Comparison of ENCODE assay signal across 13 cellular contexts in genomic region chr11:64314146-64314804, GRCh38. TPM values are rescaled to one million over a fixed set of nuclear protein-coding genes. Genes with fewer than 3 reads are reported as not detected.
DNase-seq lines count a peak whose midpoint lies in the region; ATAC-seq and TF ChIP-seq lines count a peak whose summit lies in the region.
"Had no signal": no experiment of that assay in that cellular context is flagged by ENCODE, and none has a peak within 500 bp of the region (broad histone marks: within the 10 kb centered on the region; RNA-seq: fewer than 3 reads in every experiment).

No MANE protein-coding gene starts in this region.

- H3K27me3 ChIP-seq in right atrium auricular region: no peaks in the 10 kb centered on the region
- no peaks in the 10 kb centered on the region for H3K27me3 ChIP-seq in lower lobe of right lung (ENCODE audit: low read depth)
- H3K27me3 ChIP-seq in vagina: no peaks in the 10 kb centered on the region
- H3K27me3 ChIP-seq in Karpas-422 (ENCODE audit: low read length): no peaks in the 10 kb centered on the region

- H3K4me1 ChIP-seq in right atrium auricular region (peaks cover 0 to 45% of the 10 kb centered on the region in 2 donors), lower lobe of right lung (peaks cover 17% of the 10 kb centered on the region), vagina (peaks cover 40% of the 10 kb centered on the region), Karpas-422 (ENCODE audit: low read length) (peaks cover 40% of the 10 kb centered on the region)

- peaks cover 24% of the 10 kb centered on the region for H3K79me2 ChIP-seq in Karpas-422 (ENCODE audit: low read length)

- intact Hi-C loops in left cardiac atrium (cut with DNase I) (no loop called here), lower lobe of right lung (cut with DNase I) (no loop called here), vagina (cut with DNase I) (no loop called here)

- H3K9ac ChIP-seq in Karpas-422 (ENCODE audit: low read length): no peak overlapping the region

- H3K9me2 ChIP-seq in Karpas-422 (replicated peaks; ENCODE audit: insufficient read depth, low read length): no peaks in the 10 kb centered on the region

- H3K36me3 ChIP-seq in right atrium auricular region: peaks cover 24% of the 10 kb centered on the region
- H3K36me3 ChIP-seq in lower lobe of right lung: peaks cover 28% of the 10 kb centered on the region
- H3K36me3 ChIP-seq in vagina: peaks cover 0 to 21% of the 10 kb centered on the region in 2 donors
- H3K36me3 ChIP-seq in Karpas-422 (ENCODE audit: insufficient read depth, low read length): peaks cover 5% of the 10 kb centered on the region; the same call in 1 of the 2 replicates

- TF ChIP-seq POLR2A in vagina (IDR thresholded peaks at IDR 0.05): no peak

- H4K20me1 ChIP-seq in Karpas-422 (ENCODE audit: insufficient read depth, low read depth, low read length): 0 out of 2 replicates have a peak, but pooled peaks cover 5% of the 10 kb centered on the region

- H3K4me3 ChIP-seq in right atrium auricular region (peak overlapping the region; percentile 1 to 28), lower lobe of right lung (no peak overlapping the region), vagina (peak overlapping the region; percentile 22 to 29), Karpas-422 (ENCODE audit: low read length) (no peak overlapping the region)

- ATAC-seq in left cardiac atrium: no peak
- no peak for ATAC-seq in lower lobe of right lung

- H3K27ac ChIP-seq in right atrium auricular region (peak overlapping the region; percentile 66 to 75), adipose tissue (ENCODE audit: low read depth, low read length) (peak overlapping the region; percentile 54), lower lobe of right lung (peak overlapping the region; percentile 41), vagina (peak overlapping the region; percentile 72), Karpas-422 (ENCODE audit: low read length) (no peak overlapping the region)

- no peak overlapping the region for H2AFZ ChIP-seq in Karpas-422 (ENCODE audit: low read length)

- 55 to 84% (median 84%) methylated on average over 15 to 19 of the region's 19 CpGs for WGBS in adipose tissue, 3 donors

- H3K4me2 ChIP-seq in Karpas-422 (ENCODE audit: low read depth, low read length, poor library complexity, severe bottlenecking): no peak overlapping the region

- H3K9me3 ChIP-seq in right atrium auricular region (no peaks in the 10 kb centered on the region), lower lobe of right lung (no peaks in the 10 kb centered on the region), vagina (no peaks in the 10 kb centered on the region), Karpas-422 (ENCODE audit: low read length) (no peaks in the 10 kb centered on the region)

- TF ChIP-seq CTCF in right atrium auricular region (IDR thresholded peaks at IDR 0.05) (no peak), lower lobe of right lung (IDR thresholded peaks at IDR 0.05) (no peak), vagina (IDR thresholded peaks at IDR 0.05) (no peak)

- no peak for DNase-seq in right atrium auricular region (ENCODE audit: low spot score)
- no peak for DNase-seq in left cardiac atrium
- no peak for DNase-seq in lower lobe of right lung
- DNase-seq in vagina (ENCODE audit: extremely low spot score in 2 of 2): no peak
- DNase-seq in NCI-H187 treated with DMSO at 0.1 percent for 48 hours (lab: John Stamatoyannopoulos, UW): no peak
- no peak for DNase-seq in stimulated activated CD4-positive, alpha-beta T cell treated with anti-CD3 and anti-CD28 coated beads, Interleukin-4, amount 100 ng/mL, for 4 hours
- DNase-seq in Karpas-422: no peak
- DNase-seq: activated naive CD4-positive, alpha-beta T cell treated with anti-CD3 and anti-CD28 coated beads for 36 hours; foreskin melanocyte; KG1; NCI-H526; stimulated activated CD4-positive, alpha-beta T cell treated with anti-CD3 and anti-CD28 coated beads, Interleukin-2, amount 100 ng/mL, for 48 hours had no signal

RNA-seq across cellular contexts. Expression of gene TRMT112, which starts 3.1 kb away (rescaled TPM):
- total RNA-seq in right atrium auricular region (100 to 1,000 TPM; 110 to 151 TPM), left cardiac atrium (100 to 1,000 TPM in 1 of 2 donors, 10 to 100 TPM in 1; 94.1 to 101 TPM), lower lobe of right lung (178 TPM), vagina (195 TPM)
- polyA plus RNA-seq in adipose tissue: 100 to 1,000 TPM; 135 to 387 (median 213) TPM
- total RNA-seq in Karpas-422 (2014; rRNA removed; shearing (Covaris generic); ENCODE audit: low replicate concordance): 363 and 557 TPM in 2 replicates

RNA-seq across cellular contexts. Expression of gene PRDX5, which starts 3.6 kb away (rescaled TPM):
- total RNA-seq in right atrium auricular region (100 to 1,000 TPM; 401 to 435 TPM), left cardiac atrium (100 to 1,000 TPM; 264 to 298 TPM), lower lobe of right lung (203 TPM), vagina (229 TPM)
- polyA plus RNA-seq in adipose tissue: 100 to 1,000 TPM; 183 to 391 (median 277) TPM
- total RNA-seq in Karpas-422 (2014; rRNA removed; shearing (Covaris generic); ENCODE audit: low replicate concordance): 205 and 428 TPM in 2 replicates

RNA-seq across cellular contexts. Expression of gene ESRRA, which starts 9.0 kb away (rescaled TPM):
- total RNA-seq in right atrium auricular region (100 to 1,000 TPM; 164 to 190 TPM), left cardiac atrium (100 to 1,000 TPM; 147 to 150 TPM), lower lobe of right lung (47.9 TPM), vagina (44.4 TPM)
- 10 to 100 TPM; 30.1 to 58.1 (median 49.6) TPM for polyA plus RNA-seq in adipose tissue
- 16.0 and 33.9 TPM in 2 replicates for total RNA-seq in Karpas-422 (2014; rRNA removed; shearing (Covaris generic); ENCODE audit: low replicate concordance)

RNA-seq across cellular contexts. Expression of gene CATSPERZ, which starts 14.1 kb away (rescaled TPM):
- not detected for total RNA-seq in right atrium auricular region
- under 1 TPM in 1 of 2 donors, not detected in 1; 0.32 TPM for total RNA-seq in left cardiac atrium
- polyA plus RNA-seq in adipose tissue: under 1 TPM in 2 of 3 donors, not detected in 1; 0.15 TPM
- total RNA-seq in lower lobe of right lung: not detected
- total RNA-seq in vagina: not detected
- total RNA-seq in Karpas-422 (2014; rRNA removed; shearing (Covaris generic); ENCODE audit: low replicate concordance): not detected in 2 replicates

RNA-seq across cellular contexts. Expression of gene KCNK4, which starts 23.2 kb away (rescaled TPM):
- total RNA-seq in right atrium auricular region: not detected
- total RNA-seq in left cardiac atrium: under 1 TPM in 1 of 2 donors, not detected in 1; 0.13 TPM
- under 1 TPM in 1 of 3 donors, not detected in 2; 0.04 TPM for polyA plus RNA-seq in adipose tissue
- not detected for total RNA-seq in lower lobe of right lung
- total RNA-seq in vagina: 0.98 TPM
- total RNA-seq in Karpas-422 (2014; rRNA removed; shearing (Covaris generic); ENCODE audit: low replicate concordance): not detected in 2 replicates

Comparison
In these comparisons a context has a peak if more than half of its experiments do, and no peak if none do; other contexts are left out.
1. H3K4me3 ChIP-seq: peak in right atrium auricular region (2 of 2) and vagina (2 of 2); none in lower lobe of right lung (single experiment) and Karpas-422 (single experiment).